In the genomic region with DNA sequence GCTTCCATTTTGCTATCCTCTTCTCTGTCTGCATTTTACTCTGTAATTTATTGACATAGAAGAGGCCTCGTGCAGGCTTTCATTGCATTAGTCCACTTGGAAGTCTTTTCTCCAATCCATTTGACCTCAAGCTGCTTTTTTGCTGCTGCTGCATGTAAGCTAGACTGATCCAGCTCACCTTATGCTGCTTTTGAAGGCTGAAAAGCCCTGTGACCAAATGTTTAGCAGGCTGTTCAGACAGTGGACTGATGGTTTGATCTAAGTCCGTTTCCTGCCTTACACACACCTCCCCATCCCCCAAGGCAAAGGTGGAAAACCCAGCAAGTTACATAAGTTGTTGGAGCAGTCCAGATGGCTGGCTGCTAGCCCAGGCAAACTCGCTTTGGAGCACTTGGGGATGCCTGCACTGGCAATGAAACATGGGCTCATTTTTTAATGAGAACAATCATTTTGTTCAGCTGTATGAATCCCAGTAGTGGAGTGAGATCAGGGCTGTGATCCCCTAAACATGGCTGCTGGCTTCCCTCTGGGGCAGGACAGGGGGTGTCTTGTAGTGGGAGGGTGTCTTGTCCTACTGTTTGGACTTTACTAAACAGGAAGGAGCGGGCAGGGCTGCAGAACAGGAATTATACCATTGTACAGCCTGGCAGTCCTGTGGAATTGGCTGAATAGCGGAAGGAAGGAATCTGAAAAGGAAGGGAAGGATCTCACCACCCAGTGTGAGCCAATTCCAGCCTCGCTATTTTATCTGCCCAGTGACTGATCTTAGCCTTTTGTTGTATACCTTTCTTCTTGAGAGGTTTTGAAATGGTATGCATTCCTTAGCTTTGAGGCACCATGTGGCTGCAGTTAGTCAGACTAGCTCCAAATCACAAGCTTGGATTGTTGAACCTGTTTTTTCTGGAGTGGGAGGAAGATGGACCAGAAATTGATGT, we compare ENCODE assay signal across 9 cellular contexts.
DNase-seq lines count a peak whose midpoint lies in the region; ATAC-seq and TF ChIP-seq lines count a peak whose summit lies in the region.
"Had no signal": no experiment of that assay in that cellular context is flagged by ENCODE, and none has a peak within 500 bp of the region (broad histone marks: within the 10 kb centered on the region; RNA-seq: fewer than 3 reads in every experiment).

No MANE protein-coding gene starts in this region.

- H3K4me3 ChIP-seq in foreskin fibroblast (ENCODE audit: low read depth in 1 of 2, low read length in 2 of 2) = no peak overlapping the region

- CTCF ChIA-PET in activated CD4-positive, alpha-beta memory T cell treated with anti-CD3 and anti-CD28 coated beads for 36 hours (lab: Charles Lee) = interaction anchor here (0.7 kb wide), 1 partner anchor 137 kb away, joined by 3 read pairs; no protein-coding TSS in a partner anchor

- H3K4me3 Mint-ChIP-seq in T-helper 1 cell treated with Interleukin-12 subunit alpha and Interleukin-12 subunit beta and Interleukin-4 antibody, amounts not matched to agents 30 μg/mL and 1 μg/mL, for 36 hours = no peak overlapping the region
- H3K4me3 Mint-ChIP-seq in activated CD4-positive, alpha-beta memory T cell treated with anti-CD3 and anti-CD28 coated beads for 36 hours = no peak overlapping the region
- H3K4me3 Mint-ChIP-seq: B cell had no signal

- H3K4me1 Mint-ChIP-seq in T-helper 1 cell treated with Interleukin-12 subunit alpha and Interleukin-12 subunit beta and Interleukin-4 antibody, amounts not matched to agents 30 μg/mL and 1 μg/mL, for 36 hours (ENCODE audit: low read depth) = peaks cover 61% of the 10 kb centered on the region
- H3K4me1 Mint-ChIP-seq in activated CD4-positive, alpha-beta memory T cell treated with anti-CD3 and anti-CD28 coated beads for 36 hours (ENCODE audit: low read depth) = peaks cover 61% of the 10 kb centered on the region

- no peak for DNase-seq in T-helper 1 cell
- no peak for DNase-seq in activated CD4-positive, alpha-beta memory T cell treated with anti-CD3 and anti-CD28 coated beads for 36 hours
- peak; percentile 72 to 83 for DNase-seq in foreskin fibroblast
- peak; percentile 78 for DNase-seq in non-pigmented ciliary epithelial cell (ENCODE audit: low read depth)

- H3K9me3 Mint-ChIP-seq in T-helper 1 cell treated with Interleukin-12 subunit alpha and Interleukin-12 subunit beta and Interleukin-4 antibody, amounts not matched to agents 30 μg/mL and 1 μg/mL, for 36 hours = peaks cover 8% of the 10 kb centered on the region
- peaks cover 7% of the 10 kb centered on the region for H3K9me3 Mint-ChIP-seq in activated CD4-positive, alpha-beta memory T cell treated with anti-CD3 and anti-CD28 coated beads for 36 hours

- ATAC-seq in HG03097 (IDR thresholded peaks at IDR 0.05; ENCODE audit: low FRiP score, unreplicated experiment) = no peak
- no peak for ATAC-seq in GM19452 (IDR thresholded peaks at IDR 0.05; ENCODE audit: unreplicated experiment)
- no peak for ATAC-seq in HG02610 (IDR thresholded peaks at IDR 0.05; ENCODE audit: unreplicated experiment)

- TF ChIP-seq CTCF in foreskin fibroblast (IDR thresholded peaks at IDR 0.05; ENCODE audit: low read depth, low read length) = no peak

- POLR2A ChIA-PET in activated CD4-positive, alpha-beta memory T cell treated with anti-CD3 and anti-CD28 coated beads for 36 hours (lab: Charles Lee) = interaction anchor here (0.9 kb wide), 1 partner anchor 21 kb away, joined by 3 read pairs; no protein-coding TSS in a partner anchor

- intact Hi-C loops in activated CD4-positive, alpha-beta memory T cell treated with anti-CD3 and anti-CD28 coated beads for 36 hours (cut with micrococcal nuclease) = no loop called here

- H3K27me3 Mint-ChIP-seq in T-helper 1 cell treated with Interleukin-12 subunit alpha and Interleukin-12 subunit beta and Interleukin-4 antibody, amounts not matched to agents 30 μg/mL and 1 μg/mL, for 36 hours (ENCODE audit: low read depth) = no peaks in the 10 kb centered on the region
- no peaks in the 10 kb centered on the region for H3K27me3 Mint-ChIP-seq in activated CD4-positive, alpha-beta memory T cell treated with anti-CD3 and anti-CD28 coated beads for 36 hours
- H3K27me3 Mint-ChIP-seq: B cell had no signal

- H3K36me3 Mint-ChIP-seq in T-helper 1 cell treated with Interleukin-12 subunit alpha and Interleukin-12 subunit beta and Interleukin-4 antibody, amounts not matched to agents 30 μg/mL and 1 μg/mL, for 36 hours (ENCODE audit: low read depth) = peaks cover 16% of the 10 kb centered on the region
- H3K36me3 Mint-ChIP-seq in activated CD4-positive, alpha-beta memory T cell treated with anti-CD3 and anti-CD28 coated beads for 36 hours = no peaks in the 10 kb centered on the region

- peak overlapping the region; percentile 81 for H3K27ac Mint-ChIP-seq in T-helper 1 cell treated with Interleukin-12 subunit alpha and Interleukin-12 subunit beta and Interleukin-4 antibody, amounts not matched to agents 30 μg/mL and 1 μg/mL, for 36 hours
- peak overlapping the region; percentile 64 for H3K27ac Mint-ChIP-seq in activated CD4-positive, alpha-beta memory T cell treated with anti-CD3 and anti-CD28 coated beads for 36 hours
- H3K27ac Mint-ChIP-seq: B cell had no signal

Comparison
In these comparisons a context has a peak if more than half of its experiments do, and no peak if none do; other contexts are left out.
1. DNase-seq: peak in foreskin fibroblast (2 of 2) and non-pigmented ciliary epithelial cell (single experiment); none in T-helper 1 cell (0 of 5) and activated CD4-positive, alpha-beta memory T cell treated with anti-CD3 and anti-CD28 coated beads for 36 hours (single experiment).